Comparison of ENCODE assay signal across 18 cellular contexts in genomic region chr18:74682998-74683311, GRCh38.
DNase-seq lines count a peak whose midpoint lies in the region; ATAC-seq, FAIRE-seq and TF ChIP-seq lines count a peak whose summit lies in the region.
"Had no signal": no experiment of that assay in that cellular context is flagged by ENCODE, and none has a peak within 500 bp of the region (broad histone marks: within the 10 kb centered on the region; RNA-seq: fewer than 3 reads in every experiment).

No MANE protein-coding gene starts in this region.

- H3K4me1 ChIP-seq in endothelial cell of umbilical vein (ENCODE audit: control insufficient read depth, extremely low read depth, insufficient read depth, low read length) (no peaks in the 10 kb centered on the region), parathyroid adenoma (no peaks in the 10 kb centered on the region)
- H3K4me1 ChIP-seq: A549 had no signal

- BruUV-seq in endothelial cell of umbilical vein (replicated peaks; lab: Mats Ljungman, UMichigan), result no TSS peak

- H2AFZ ChIP-seq in endothelial cell of umbilical vein (ENCODE audit: low read depth, low read length) (no peak overlapping the region), parathyroid adenoma (no peak overlapping the region)

- H3K9ac ChIP-seq in endothelial cell of umbilical vein (replicated peaks; ENCODE audit: extremely low read depth, insufficient read depth, low read length) (no peak overlapping the region), parathyroid adenoma (no peak overlapping the region)

- no peaks in the 10 kb centered on the region for H3K79me2 ChIP-seq in endothelial cell of umbilical vein (ENCODE audit: control insufficient read depth, insufficient read depth, low read length)
- H3K79me2 ChIP-seq in parathyroid adenoma, result no peaks in the 10 kb centered on the region

- H3K9me1 ChIP-seq in endothelial cell of umbilical vein (replicated peaks; ENCODE audit: control insufficient read depth, extremely low read depth, insufficient read depth, low read length), result no peaks in the 10 kb centered on the region

- POLR2A ChIA-PET in endothelial cell of umbilical vein (lab: Charles Lee), result interaction anchor here (1.1 kb wide), 1 partner anchor 176 kb away, joined by 3 read pairs; no protein-coding TSS in a partner anchor

- H3K9me3 ChIP-seq in endothelial cell of umbilical vein (replicated peaks; ENCODE audit: control insufficient read depth, insufficient read depth, low read length), result no peaks in the 10 kb centered on the region
- H3K9me3 ChIP-seq in parathyroid adenoma (ENCODE audit: control insufficient read depth, low read length), result no peaks in the 10 kb centered on the region
- H3K9me3 ChIP-seq: A549, esophagus squamous epithelium had no signal

- H3K4me2 ChIP-seq in endothelial cell of umbilical vein (ENCODE audit: insufficient read depth, low read length) (no peak overlapping the region), parathyroid adenoma (ENCODE audit: low read length) (peak overlapping the region; percentile 1)
- H3K4me2 ChIP-seq: A549 had no signal

- no peak for ATAC-seq in HG02938 (IDR thresholded peaks at IDR 0.05; ENCODE audit: unreplicated experiment)
- no peak for ATAC-seq in HG02759 (IDR thresholded peaks at IDR 0.05; ENCODE audit: unreplicated experiment)
- ATAC-seq: A549, left lobe of liver, right cardiac atrium had no signal

- CTCF ChIA-PET in endothelial cell of umbilical vein (lab: Charles Lee), result interaction anchor here (1.0 to 1.4 kb wide), 3 partner anchors 9 to 280 kb away, joined by 3 to 5 read pairs (median 3); no protein-coding TSS in a partner anchor

- H3K4me3 ChIP-seq in endothelial cell of umbilical vein (replicated peaks in 1 of 3; ENCODE audit: insufficient read depth in 1 of 3, low read depth in 1 of 3, low read length in 3 of 3) (no peak overlapping the region), parathyroid adenoma (ENCODE audit: low read depth, low read length) (no peak overlapping the region)
- H3K4me3 ChIP-seq: A549, dorsolateral prefrontal cortex, esophagus squamous epithelium had no signal

- no peaks in the 10 kb centered on the region for H3K36me3 ChIP-seq in endothelial cell of umbilical vein (ENCODE audit: control insufficient read depth in 2 of 2, extremely low read depth in 1 of 2, insufficient read depth in 2 of 2, low read length in 2 of 2)
- H3K36me3 ChIP-seq in parathyroid adenoma (ENCODE audit: control insufficient read depth, insufficient read depth, low read length), result no peaks in the 10 kb centered on the region

- H3K27me3 ChIP-seq in endothelial cell of umbilical vein (ENCODE audit: control insufficient read depth in 2 of 2, insufficient read depth in 2 of 2, low read length in 2 of 2) (no peaks in the 10 kb centered on the region), parathyroid adenoma (ENCODE audit: control insufficient read depth, insufficient read depth, low read length) (no peaks in the 10 kb centered on the region)
- H3K27me3 ChIP-seq: dorsolateral prefrontal cortex, esophagus squamous epithelium had no signal

- H4K20me1 ChIP-seq in endothelial cell of umbilical vein (replicated peaks; ENCODE audit: control insufficient read depth, extremely low read depth, insufficient read depth, low read length), result no peaks in the 10 kb centered on the region

- TF ChIP-seq POLR2A in endothelial cell of umbilical vein (IDR thresholded peaks at IDR 0.05; ENCODE audit: low read depth, low read length), result no peak

- TF ChIP-seq CTCF in endothelial cell of umbilical vein (IDR thresholded peaks at IDR 0.05; ENCODE audit: extremely low read depth in 1 of 2, insufficient read depth in 1 of 2, low read depth in 1 of 2, low read length in 2 of 2) (no peak), parathyroid adenoma (IDR thresholded peaks at IDR 0.05) (no peak)

- DNase-seq in NCI-H2081 (lab: John Stamatoyannopoulos, UW) (peak; percentile 16 to 39), NCI-H2081 treated with DMSO at 0.1 percent for 48 hours (lab: John Stamatoyannopoulos, UW) (no peak), NCI-H1105 treated with DMSO at 0.1 percent for 48 hours (lab: John Stamatoyannopoulos, UW) (peak; percentile 54), endothelial cell of umbilical vein (ENCODE audit: low read depth, low spot score) (no peak)
- DNase-seq in activated naive CD4-positive, alpha-beta T cell treated with Interleukin-2 at 50 U/mL for 16 hours, result no peak
- DNase-seq: activated CD4-positive, alpha-beta T cell treated with anti-CD3 and anti-CD28 coated beads, Interleukin-2, amount 10 ng/mL, durations not matched to agents 7 days and 5 days; activated naive CD4-positive, alpha-beta T cell treated with anti-CD3 and anti-CD28 coated beads, Interleukin-2, amount 10 ng/mL, durations not matched to agents 7 days and 5 days; dorsolateral prefrontal cortex; EL; esophagus squamous epithelium; right cardiac atrium had no signal

- FAIRE-seq in endothelial cell of umbilical vein (lab: Jason Lieb, UNC), result no peak
- FAIRE-seq: A549, RCC 7860, TTC549 had no signal

- dilution Hi-C loops in endothelial cell of umbilical vein (cut with MboI; ENCODE audit: extremely low pct_ligation_motif_present, low sequenced_read_pairs), result no loop called here

- intact Hi-C loops in endothelial cell of umbilical vein (cut with micrococcal nuclease), result no loop called here

- H3K27ac ChIP-seq in endothelial cell of umbilical vein (ENCODE audit: insufficient read depth, low read depth, low read length) (no peak overlapping the region), parathyroid adenoma (no peak overlapping the region)
- H3K27ac ChIP-seq: A549, dorsolateral prefrontal cortex had no signal

TF ChIP-seq in endothelial cell of umbilical vein, 7 proteins besides CTCF, POLR2A, EP300 and RAD21:
- TF ChIP-seq POLR2AphosphoS5 (IDR thresholded peaks at IDR 0.05; ENCODE audit: insufficient read depth, low read depth, low read length) (no peak), JUN (IDR thresholded peaks at IDR 0.05; ENCODE audit: borderline replicate concordance, insufficient read depth, insufficient read length, low read depth) (no peak), FOS (IDR thresholded peaks at IDR 0.05; ENCODE audit: borderline replicate concordance, insufficient read depth, low read length) (peak; percentile 13), GATA2 (IDR thresholded peaks at IDR 0.05; ENCODE audit: insufficient read depth, insufficient read length, low read depth, low read length) (no peak)
- TF ChIP-seq, protein P1, sequence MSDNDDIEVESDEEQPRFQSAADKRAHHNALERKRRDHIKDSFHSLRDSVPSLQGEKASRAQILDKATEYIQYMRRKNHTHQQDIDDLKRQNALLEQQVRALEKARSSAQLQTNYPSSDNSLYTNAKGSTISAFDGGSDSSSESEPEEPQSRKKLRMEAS (IDR thresholded peaks at IDR 0.05; ENCODE audit: insufficient read depth, insufficient read length), result no peak

Comparison
In these comparisons a context has a peak if more than half of its experiments do, and no peak if none do; other contexts are left out.
1. DNase-seq: peak in NCI-H2081 (2 of 2) and NCI-H1105 treated with DMSO at 0.1 percent for 48 hours (single experiment); none in NCI-H2081 treated with DMSO at 0.1 percent for 48 hours (single experiment), endothelial cell of umbilical vein (single experiment) and activated naive CD4-positive, alpha-beta T cell treated with Interleukin-2 at 50 U/mL for 16 hours (single experiment).